In genomic region chr1:148722758-148723157, GRCh38 we compare ENCODE assay signal across 4 cellular contexts. TPM values are rescaled to one million over a fixed set of nuclear protein-coding genes. Genes with fewer than 3 reads are reported as not detected.
"Had no signal": no experiment of that assay in that cellular context is flagged by ENCODE, and none has a peak within 500 bp of the region (broad histone marks: within the 10 kb centered on the region; RNA-seq: fewer than 3 reads in every experiment).

No MANE protein-coding gene starts in this region.

RNA-seq across cellular contexts. Expression of gene NUDT4B, which starts 25.8 kb away (rescaled TPM):
- total RNA-seq: activated CD8-positive, alpha-beta T cell treated with anti-CD3 and anti-CD28 coated beads, Interleukin-2, amount 10 ng/mL, durations not matched to agents 7 days and 5 days; activated naive CD8-positive, alpha-beta T cell treated with anti-CD3 and anti-CD28 coated beads, Interleukin-2, amount 10 ng/mL, durations not matched to agents 7 days and 5 days; cardiac septum; T-helper 1 cell treated with Interleukin-12 subunit alpha and Interleukin-12 subunit beta and Interleukin-4 antibody, amounts not matched to agents 30 ng/mL and 1 ng/mL, for 36 hours had no signal
